Comparison of ENCODE assay signal across 1 cellular context in the genomic region with DNA sequence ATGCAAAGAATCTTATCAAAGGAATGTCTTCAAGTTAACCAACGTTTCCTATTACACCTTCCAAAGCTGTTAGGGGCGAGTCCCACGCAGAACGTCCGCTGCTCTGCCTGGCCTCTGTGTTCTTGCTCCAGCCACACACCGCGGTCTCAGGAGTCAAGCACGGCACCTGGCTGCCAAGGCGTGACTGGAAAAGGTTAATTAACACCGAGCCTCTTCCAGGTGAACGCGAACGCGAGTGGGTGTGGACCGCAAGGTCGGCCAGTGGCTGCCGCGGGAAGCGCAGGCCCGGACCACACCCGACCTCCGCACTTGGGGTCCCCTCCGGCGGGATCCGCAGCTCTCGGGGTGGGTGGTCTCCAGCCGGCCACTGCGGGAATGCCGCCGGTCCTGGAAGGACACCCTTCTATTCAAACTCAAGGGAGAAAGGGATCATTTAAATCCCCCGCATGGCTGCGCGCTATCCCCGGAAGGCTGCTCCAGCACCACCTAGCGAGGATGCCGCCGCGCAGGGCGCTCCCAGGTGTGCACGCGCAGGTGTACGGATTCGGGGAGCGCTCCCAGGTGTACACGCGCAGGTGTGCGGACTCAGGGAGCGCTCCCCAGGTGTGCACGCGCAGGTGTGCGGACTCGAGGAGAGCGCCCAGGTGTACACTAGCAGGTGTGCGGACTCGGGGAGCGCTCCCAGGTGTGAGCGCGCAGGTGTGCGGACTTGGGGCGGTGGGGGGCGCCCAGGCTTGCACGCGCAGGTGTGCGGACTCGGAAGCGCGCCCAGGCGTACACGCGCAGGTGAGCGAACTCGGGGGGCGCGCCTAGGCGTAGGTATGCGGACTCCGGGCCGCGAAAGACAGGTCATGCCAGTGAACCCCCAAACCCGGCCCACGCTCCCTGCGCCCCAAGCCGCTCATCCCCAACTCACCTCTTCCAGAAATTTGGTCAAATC.
TF ChIP-seq lines count a peak whose summit lies in the region.

No MANE protein-coding gene starts in this region.

TF ChIP-seq in H1, 55 proteins besides CTCF, POLR2A, EP300 and RAD21:
- TF ChIP-seq KDM4A (IDR thresholded peaks at IDR 0.05; ENCODE audit: low read depth, low read length, severe bottlenecking) (peak; percentile 45), SIRT6 (IDR thresholded peaks at IDR 0.05; ENCODE audit: low read length) (no peak), HDAC6 (IDR thresholded peaks at IDR 0.05; ENCODE audit: low read depth, low read length) (no peak), KDM1A (IDR thresholded peaks at IDR 0.05; ENCODE audit: borderline replicate concordance, low read length) (peak; percentile 100), PHF8 (conservative IDR thresholded peaks at IDR 0.05; ENCODE audit: low read depth, low read length) (peak; percentile 33; the same call in 1 of the 2 replicates), EZH2 (IDR thresholded peaks at IDR 0.05; ENCODE audit: low read depth, low read length, severe bottlenecking) (no peak), BCL11A (IDR thresholded peaks at IDR 0.05; ENCODE audit: low read depth in 2 of 2, low read length in 2 of 2) (no peak), RBBP5 (IDR thresholded peaks at IDR 0.05; ENCODE audit: borderline replicate concordance, low read depth, low read length) (no peak; the same call in none of the 2 replicates), HDAC2 (IDR thresholded peaks at IDR 0.05; ENCODE audit: borderline replicate concordance in 1 of 2, low read depth in 2 of 2, low read length in 2 of 2) (peak; percentile 78 to 89; a peak in 3 of 4 replicates), CHD1 (IDR thresholded peaks at IDR 0.05; ENCODE audit: low read depth, low read length) (no peak), USF2 (IDR thresholded peaks at IDR 0.05; ENCODE audit: low read length) (no peak), NRF1 (IDR thresholded peaks at IDR 0.05; ENCODE audit: low read depth, low read length) (peak; percentile 20), SAP30 (IDR thresholded peaks at IDR 0.05; ENCODE audit: insufficient read depth, insufficient replicate concordance, low read length) (no peak), TAF1 (IDR thresholded peaks at IDR 0.05; ENCODE audit: low read depth, low read length) (no peak), NANOG (IDR thresholded peaks at IDR 0.05; ENCODE audit: insufficient read depth, low read depth, low read length, poor library complexity, severe bottlenecking) (peak; percentile 32), MAX (IDR thresholded peaks at IDR 0.05) (peak; percentile 7; the same call in 1 of the 2 replicates), FOSL1 (IDR thresholded peaks at IDR 0.05; ENCODE audit: insufficient read depth, low read depth, low read length) (no peak), CHD2 (IDR thresholded peaks at IDR 0.05; ENCODE audit: low read length) (no peak), SIN3A (conservative IDR thresholded peaks at IDR 0.05 in 1 of 2, IDR thresholded peaks at IDR 0.05 in 1 of 2; ENCODE audit: low read depth in 1 of 2, low read length in 2 of 2) (0 out of 4 replicates have a peak, but pooled peaks of 1 of the 2 experiments have one; percentile 38), TCF12 (IDR thresholded peaks at IDR 0.05; ENCODE audit: low read depth, low read length) (peak; percentile 47; the same call in 1 of the 2 replicates), SP1 (IDR thresholded peaks at IDR 0.05; ENCODE audit: low read depth, low read length) (no peak), ATF3 (IDR thresholded peaks at IDR 0.05; ENCODE audit: insufficient read depth, low read depth, low read length) (no peak), EGR1 (IDR thresholded peaks at IDR 0.05; ENCODE audit: borderline replicate concordance, low read depth, low read length) (no peak), RFX5 (IDR thresholded peaks at IDR 0.05; ENCODE audit: borderline replicate concordance, low read depth, low read length) (no peak), GABPA (IDR thresholded peaks at IDR 0.05; ENCODE audit: borderline replicate concordance, insufficient read depth, low read length) (no peak), POU5F1 (IDR thresholded peaks at IDR 0.05; ENCODE audit: low read depth, low read length) (no peak), POLR2AphosphoS5 (IDR thresholded peaks at IDR 0.05; ENCODE audit: low read depth, low read length) (no peak), TBP (IDR thresholded peaks at IDR 0.05; ENCODE audit: low read depth, low read length) (no peak), CTBP2 (IDR thresholded peaks at IDR 0.05; ENCODE audit: borderline replicate concordance, insufficient read depth, insufficient read length, low read length) (peak; percentile 69), ATF2 (IDR thresholded peaks at IDR 0.05; ENCODE audit: low read length) (no peak), CEBPB (IDR thresholded peaks at IDR 0.05; ENCODE audit: low read depth, low read length) (no peak), KDM5A (IDR thresholded peaks at IDR 0.05; ENCODE audit: low read length) (no peak), TEAD4 (IDR thresholded peaks at IDR 0.05; ENCODE audit: low read depth, low read length) (no peak), ASH2L (IDR thresholded peaks at IDR 0.05; ENCODE audit: low read length) (peak; percentile 85), SP4 (IDR thresholded peaks at IDR 0.05; ENCODE audit: low read length) (no peak), SUZ12 (IDR thresholded peaks at IDR 0.05; ENCODE audit: low read length) (peak; percentile 49; the same call in 1 of the 2 replicates), BACH1 (IDR thresholded peaks at IDR 0.05; ENCODE audit: low read length) (peak; percentile 93)
